Comparison of ENCODE assay signal across 1 cellular context in genomic region chr5:181189962-181190710, GRCh38.
TF ChIP-seq lines count a peak whose summit lies in the region.

No MANE protein-coding gene starts in this region.

TF ChIP-seq in HEK293, 187 proteins besides CTCF, POLR2A, EP300 and RAD21 (continued from another document and continues in another):
- no peak for TF ChIP-seq ZNF48 (tag by site-specific recombination; IDR thresholded peaks at IDR 0.05)
- no peak for TF ChIP-seq AEBP2 (tag by site-specific recombination; IDR thresholded peaks at IDR 0.05; ENCODE audit: borderline replicate concordance)
- no peak; the same call in 1 of the 2 replicates for TF ChIP-seq ZBTB10 (tag by site-specific recombination; IDR thresholded peaks at IDR 0.05)
- TF ChIP-seq ZFHX2 (tag by site-specific recombination; conservative IDR thresholded peaks at IDR 0.05): peak; percentile 59
- TF ChIP-seq ZBTB48 (tag by site-specific recombination; IDR thresholded peaks at IDR 0.05): peak; percentile 21; the same call in 1 of the 2 replicates
- no peak for TF ChIP-seq ZIC2 (tag by site-specific recombination; IDR thresholded peaks at IDR 0.05)
- no peak for TF ChIP-seq ZNF701 (tag by site-specific recombination; IDR thresholded peaks at IDR 0.05)
- TF ChIP-seq SCRT2 (tag by site-specific recombination; IDR thresholded peaks at IDR 0.05): no peak
- TF ChIP-seq PRDM6 (tag by site-specific recombination; IDR thresholded peaks at IDR 0.05): no peak
- TF ChIP-seq ZNF843 (tag by site-specific recombination; IDR thresholded peaks at IDR 0.05): no peak
- no peak for TF ChIP-seq RBAK (tag by site-specific recombination; IDR thresholded peaks at IDR 0.05)
- TF ChIP-seq ZNF571 (tag by site-specific recombination; IDR thresholded peaks at IDR 0.05): no peak
- no peak for TF ChIP-seq ZNF561 (tag by site-specific recombination; IDR thresholded peaks at IDR 0.05; ENCODE audit: borderline replicate concordance)
- 0 out of 2 replicates have a peak, but pooled peaks have one; percentile 42 for TF ChIP-seq ZNF777 (tag by site-specific recombination; IDR thresholded peaks at IDR 0.05; ENCODE audit: borderline replicate concordance)
- no peak for TF ChIP-seq REPIN1 (tag by site-specific recombination; IDR thresholded peaks at IDR 0.05; ENCODE audit: low read depth)
- no peak for TF ChIP-seq ZNF302 (tag by site-specific recombination; IDR thresholded peaks at IDR 0.05; ENCODE audit: low read depth)
- no peak for TF ChIP-seq ZNF37A (tag by site-specific recombination; IDR thresholded peaks at IDR 0.05)
- peak; percentile 90 for TF ChIP-seq ZNF341 (tag by site-specific recombination; IDR thresholded peaks at IDR 0.05; ENCODE audit: low read depth)
- peak; percentile 68; the same call in 1 of the 2 replicates for TF ChIP-seq PATZ1 (tag by site-specific recombination; IDR thresholded peaks at IDR 0.05)
- TF ChIP-seq BCL6B (tag by site-specific recombination; IDR thresholded peaks at IDR 0.05): no peak
- peak; percentile 51 for TF ChIP-seq GLIS1 (tag by site-specific recombination; IDR thresholded peaks at IDR 0.05)
- no peak for TF ChIP-seq ZNF521 (tag by site-specific recombination; IDR thresholded peaks at IDR 0.05)
- no peak for TF ChIP-seq ZBTB6 (tag by site-specific recombination; IDR thresholded peaks at IDR 0.05)
- no peak for TF ChIP-seq ZNF837 (tag by site-specific recombination; IDR thresholded peaks at IDR 0.05)
- TF ChIP-seq KLF8 (tag by site-specific recombination; IDR thresholded peaks at IDR 0.05): no peak
- TF ChIP-seq ZNF350 (tag by site-specific recombination; IDR thresholded peaks at IDR 0.05): no peak
- TF ChIP-seq ZBTB20 (tag by site-specific recombination; IDR thresholded peaks at IDR 0.05): peak; percentile 30; the same call in 1 of the 2 replicates
- TF ChIP-seq ZFP37 (tag by site-specific recombination; IDR thresholded peaks at IDR 0.05): no peak
- TF ChIP-seq PRDM4 (tag by site-specific recombination; IDR thresholded peaks at IDR 0.05): no peak
- TF ChIP-seq ZNF433 (tag by site-specific recombination; IDR thresholded peaks at IDR 0.05; ENCODE audit: low read depth): no peak
- no peak for TF ChIP-seq ZBTB44 (tag by site-specific recombination; IDR thresholded peaks at IDR 0.05)
- TF ChIP-seq ZSCAN18 (tag by site-specific recombination; IDR thresholded peaks at IDR 0.05): no peak
- TF ChIP-seq TRIM28 (IDR thresholded peaks at IDR 0.05; ENCODE audit: borderline replicate concordance, low read length): no peak
- no peak for TF ChIP-seq ZNF114 (tag by site-specific recombination; IDR thresholded peaks at IDR 0.05)
- no peak for TF ChIP-seq PRDM1 (tag by site-specific recombination; IDR thresholded peaks at IDR 0.05)
- no peak for TF ChIP-seq ZNF692 (tag by site-specific recombination; IDR thresholded peaks at IDR 0.05)
- no peak for TF ChIP-seq KLF9 (tag by site-specific recombination; IDR thresholded peaks at IDR 0.05; ENCODE audit: low read depth)
- TF ChIP-seq ZNF677 (tag by site-specific recombination; IDR thresholded peaks at IDR 0.05): 0 out of 2 replicates have a peak, but pooled peaks have one; percentile 15
- TF ChIP-seq ZFP41 (tag by site-specific recombination; IDR thresholded peaks at IDR 0.05; ENCODE audit: borderline replicate concordance): no peak
- TF ChIP-seq KLF7 (tag by site-specific recombination; IDR thresholded peaks at IDR 0.05; ENCODE audit: borderline replicate concordance): no peak
